Comparison of ENCODE assay signal across 35 cellular contexts in genomic region chr10:75586814-75587213, GRCh38.
"Had no signal": no experiment of that assay in that cellular context is flagged by ENCODE, and none has a peak within 500 bp of the region (broad histone marks: within the 10 kb centered on the region; RNA-seq: fewer than 3 reads in every experiment).

No MANE protein-coding gene starts in this region.

- H3K36me3 ChIP-seq: MG63 had no signal

- H3K4me2 ChIP-seq: KMS-11 had no signal

- DNase-seq: Karpas-422, Kasumi-1, MG63, MM.1S, MV-4-11, NCI-H1048, NCI-H1092, NCI-H1092 treated with DMSO at 0.1 percent for 48 hours, NCI-H1105, NCI-H1105 treated with DMSO at 0.1 percent for 48 hours, NCI-H1417, NCI-H1417 treated with DMSO at 0.1 percent for 48 hours, NCI-H1436, NCI-H1436 treated with DMSO at 0.1 percent for 48 hours, NCI-H146, NCI-H1694, NCI-H1694 treated with DMSO at 0.1 percent for 48 hours, NCI-H187, NCI-H187 treated with DMSO at 0.1 percent for 48 hours, NCI-H1930, NCI-H2029, NCI-H2029 treated with DMSO at 0.1 percent for 48 hours, NCI-H2081, NCI-H2081 treated with DMSO at 0.1 percent for 48 hours, NCI-H2107, NCI-H2171, NCI-H2171 treated with DMSO at 0.1 percent for 48 hours, NCI-H2227 treated with DMSO at 0.1 percent for 48 hours, NCI-H226, NCI-H345, NCI-H446, NCI-H446 treated with DMSO at 0.1 percent for 48 hours, NCI-H510A, NCI-H510A treated with DMSO at 0.1 percent for 48 hours had no signal

- H3K4me3 ChIP-seq: MG63 had no signal

- H3K27ac ChIP-seq: KMS-11 had no signal

- H3K27me3 ChIP-seq: MG63 had no signal

- H3K9ac ChIP-seq: KMS-11 had no signal
